16 cellular contexts compared by ENCODE assay signal in genomic region chr9:89617978-89618377, GRCh38. TPM values are rescaled to one million over a fixed set of nuclear protein-coding genes. Genes with fewer than 3 reads are reported as not detected.
A peak's percentile ranks its signal among the peaks of the same experiment; 100 is the strongest.
DNase-seq lines count a peak whose midpoint lies in the region; ATAC-seq and TF ChIP-seq lines count a peak whose summit lies in the region.
"Had no signal": no experiment of that assay in that cellular context is flagged by ENCODE, and none has a peak within 500 bp of the region (broad histone marks: within the 10 kb centered on the region; RNA-seq: fewer than 3 reads in every experiment).

No MANE protein-coding gene starts in this region.

- no peaks in the 10 kb centered on the region for H3K27me3 ChIP-seq in body of pancreas
- no peaks in the 10 kb centered on the region for H3K27me3 ChIP-seq in upper lobe of left lung
- no peaks in the 10 kb centered on the region for H3K27me3 ChIP-seq in mesendoderm (ENCODE audit: insufficient read depth, low read length, poor library complexity)

- no peak overlapping the region for H3K9ac ChIP-seq in mesendoderm (ENCODE audit: low read length)
- H3K9ac ChIP-seq: BLaER1 had no signal

- no peak overlapping the region for H3K4me3 Mint-ChIP-seq in HFFc6

- H3K79me2 ChIP-seq in mesendoderm (ENCODE audit: control insufficient read depth, insufficient read depth, low read length): no peaks in the 10 kb centered on the region

- no peaks in the 10 kb centered on the region for H3K9me3 Mint-ChIP-seq in HFFc6

- H3K9me3 ChIP-seq in body of pancreas (no peaks in the 10 kb centered on the region), mucosa of descending colon (no peaks in the 10 kb centered on the region), upper lobe of left lung (no peaks in the 10 kb centered on the region)
- H3K9me3 ChIP-seq: BLaER1 had no signal

- peaks cover 49% of the 10 kb centered on the region for H3K4me1 ChIP-seq in body of pancreas
- H3K4me1 ChIP-seq in mucosa of descending colon (ENCODE audit: low read depth): no peaks in the 10 kb centered on the region
- peaks cover 8 to 24% (median 9%) of the 10 kb centered on the region in 4 donors for H3K4me1 ChIP-seq in upper lobe of left lung
- no peaks in the 10 kb centered on the region for H3K4me1 ChIP-seq in mesendoderm (ENCODE audit: control insufficient read depth, low read depth, low read length)

- H3K27ac Mint-ChIP-seq in HFFc6: no peak overlapping the region

- no peaks in the 10 kb centered on the region for H3K4me1 Mint-ChIP-seq in HFFc6 (ENCODE audit: low read depth)

- H2BK5ac ChIP-seq in mesendoderm (ENCODE audit: low read length): no peak overlapping the region

- H3K23ac ChIP-seq in mesendoderm (ENCODE audit: low read length): no peak overlapping the region

- no peaks in the 10 kb centered on the region for H3K36me3 Mint-ChIP-seq in HFFc6 (ENCODE audit: low read depth)

- H4K5ac ChIP-seq in mesendoderm (ENCODE audit: low read length): no peak overlapping the region

- H3K18ac ChIP-seq in mesendoderm (ENCODE audit: low read length): no peak overlapping the region

- no peak overlapping the region for H3K4ac ChIP-seq in mesendoderm (ENCODE audit: low read depth, low read length)

- no peak overlapping the region for H2BK15ac ChIP-seq in mesendoderm (replicated peaks; ENCODE audit: low read depth)

- H3K56ac ChIP-seq in mesendoderm (ENCODE audit: low read length): no peak overlapping the region

- ATAC-seq in Right ventricle myocardium inferior: peak; percentile 44
- no peak for ATAC-seq in left cardiac atrium
- peak; percentile 94 for ATAC-seq in body of pancreas
- peak; percentile 28 for ATAC-seq in mucosa of descending colon
- ATAC-seq in upper lobe of left lung (ENCODE audit: low FRiP score in 2 of 2): peak; percentile 47 to 84
- no peak for ATAC-seq in GM19324 (IDR thresholded peaks at IDR 0.05; ENCODE audit: low FRiP score, unreplicated experiment)

- TF ChIP-seq CTCF in body of pancreas (IDR thresholded peaks at IDR 0.05): no peak
- no peak for TF ChIP-seq CTCF in mucosa of descending colon (IDR thresholded peaks at IDR 0.05)
- no peak for TF ChIP-seq CTCF in upper lobe of left lung (IDR thresholded peaks at IDR 0.05)
- TF ChIP-seq CTCF in HFFc6 (IDR thresholded peaks at IDR 0.05): no peak

- no peak overlapping the region for H2AK5ac ChIP-seq in mesendoderm (ENCODE audit: low read length)

- 15 to 19% methylated on average over 2 of the region's 2 CpGs for WGBS in body of pancreas, 2 donors
- WGBS in upper lobe of left lung, 2 donors: 50 to 87% methylated on average over 2 of the region's 2 CpGs
- no CpG with 5 or more reads among the region's 2 CpGs for WGBS in mesendoderm (ENCODE audit: extremely low coverage, insufficient coverage, low lambda C conversion rate)

- H3K27me3 Mint-ChIP-seq in HFFc6 (ENCODE audit: insufficient read depth): peaks cover 3% of the 10 kb centered on the region

- H3K79me1 ChIP-seq in mesendoderm (ENCODE audit: low read length): no peaks in the 10 kb centered on the region

- peak in 2 of 3 donors; percentile 7 to 15 for TF ChIP-seq POLR2A in body of pancreas (IDR thresholded peaks at IDR 0.05)
- no peak for TF ChIP-seq POLR2A in upper lobe of left lung (IDR thresholded peaks at IDR 0.05)

- TF ChIP-seq EP300 in upper lobe of left lung (IDR thresholded peaks at IDR 0.05): no peak

- no peak overlapping the region for H2BK120ac ChIP-seq in mesendoderm (ENCODE audit: low read depth, low read length)

- H3K36me3 ChIP-seq in body of pancreas (replicated peaks in 1 of 2; ENCODE audit: insufficient read depth in 1 of 2, low read depth in 2 of 2): no peaks in the 10 kb centered on the region
- no peaks in the 10 kb centered on the region for H3K36me3 ChIP-seq in mucosa of descending colon (ENCODE audit: low read depth)
- H3K36me3 ChIP-seq in upper lobe of left lung: no peaks in the 10 kb centered on the region
- H3K36me3 ChIP-seq in mesendoderm (ENCODE audit: control insufficient read depth, insufficient read depth, low read length): no peaks in the 10 kb centered on the region
- H3K36me3 ChIP-seq: BLaER1 had no signal

- peak overlapping the region; percentile 29 to 79 (median 74) for H3K27ac ChIP-seq in body of pancreas
- peak overlapping the region in 1 of 4 donors; percentile 50 for H3K27ac ChIP-seq in upper lobe of left lung
- H3K27ac ChIP-seq in mesendoderm (ENCODE audit: low read depth, low read length): no peak overlapping the region
- H3K27ac ChIP-seq: BLaER1, PC-9, SK-N-MC had no signal

- no peak overlapping the region for H3K4me2 ChIP-seq in mesendoderm (ENCODE audit: low read length)
- H3K4me2 ChIP-seq: BLaER1, PC-9 had no signal

- intact Hi-C loops in Right ventricle myocardium inferior (cut with DNase I): no loop called here
- intact Hi-C loops in left cardiac atrium (cut with DNase I): loop anchor here in 1 of 2 donors (10.0 kb wide), 2 partner anchors 137 to 267 kb away; no protein-coding TSS in a partner anchor
- intact Hi-C loops in body of pancreas (cut with DNase I): no loop called here
- intact Hi-C loops in mucosa of descending colon (cut with DNase I, micrococcal nuclease): no loop called here

- H3K4me3 ChIP-seq in body of pancreas: no peak overlapping the region
- no peak overlapping the region for H3K4me3 ChIP-seq in mucosa of descending colon
- no peak overlapping the region for H3K4me3 ChIP-seq in upper lobe of left lung
- H3K4me3 ChIP-seq in mesendoderm (ENCODE audit: low read length): no peak overlapping the region
- H3K4me3 ChIP-seq: BLaER1, PC-9, SK-N-MC had no signal

- DNase-seq in Right ventricle myocardium inferior (ENCODE audit: missing footprints) (no peak), left cardiac atrium (no peak), body of pancreas (peak; percentile 76 to 91 (median 87)), mucosa of descending colon (no peak), upper lobe of left lung (peak in 1 of 2 donors; percentile 68), mesendoderm (no peak), HFFc6 (no peak)
- DNase-seq: 8988T, Karpas-422, NCI-H187 treated with DMSO at 0.1 percent for 48 hours, NCI-H226, NCI-H526, PC-9 had no signal

- no peak overlapping the region for H4K8ac ChIP-seq in mesendoderm (ENCODE audit: low read depth, low read length)

RNA-seq across cellular contexts. Expression of gene GADD45G, which starts 13.2 kb away (rescaled TPM):
- total RNA-seq in Right ventricle myocardium inferior (47.6 TPM), left cardiac atrium (100 to 1,000 TPM; 107 to 128 TPM), body of pancreas (10 to 100 TPM; 30.3 to 54.2 TPM), mucosa of descending colon (10 to 100 TPM in 1 of 3 donors, 1 to 10 TPM in 2; 5.4 to 18.4 (median 6.6) TPM), upper lobe of left lung (10 to 100 TPM; 12.6 to 46.1 (median 20.1) TPM)
- 2.0 TPM for polyA plus RNA-seq in mesendoderm (2013, experiment 1 of 2)
- polyA plus RNA-seq in mesendoderm (2013, experiment 2 of 2): 2.2 TPM
- total RNA-seq in HFFc6 (2021; fragmentation: NEBNext Ultra II Directional; extraction: Animal tissue kit (Norgen Biotek cat#: 25700)): under 1 TPM in 4 of 6 experiments, not detected in 2; 0.16 to 0.38 (median 0.24) TPM

Comparison
In these comparisons a context has a peak if more than half of its experiments do, and no peak if none do; other contexts are left out.
1. ATAC-seq: peak in Right ventricle myocardium inferior (single experiment), body of pancreas (single experiment), mucosa of descending colon (single experiment) and upper lobe of left lung (2 of 2); none in left cardiac atrium (0 of 2) and GM19324 (single experiment).
2. DNase-seq: peak in body of pancreas (4 of 4); none in Right ventricle myocardium inferior (single experiment), left cardiac atrium (single experiment), mucosa of descending colon (0 of 3), mesendoderm (single experiment) and HFFc6 (single experiment).
3. POLR2A ChIP-seq: peak in body of pancreas (2 of 3); none in upper lobe of left lung (0 of 4).
4. RNA of gene GADD45G, which starts 13.2 kb away (total RNA-seq): 107 to 128 TPM in left cardiac atrium, 30.3 to 54.2 TPM in body of pancreas, 47.6 TPM in Right ventricle myocardium inferior (single experiment), 12.6 to 46.1 TPM in upper lobe of left lung and 5.4 to 18.4 TPM in mucosa of descending colon; 0.16 to 0.38 TPM in HFFc6; every median in the first group is over 4 times any median in the second.